ENCODE assay signal across 8 cellular contexts in genomic region chr2:199910338-199911051, GRCh38. TPM values are rescaled to one million over a fixed set of nuclear protein-coding genes. Genes with fewer than 3 reads are reported as not detected.
DNase-seq lines count a peak whose midpoint lies in the region; ATAC-seq and TF ChIP-seq lines count a peak whose summit lies in the region.

No MANE protein-coding gene starts in this region.

- H3K4me1 ChIP-seq in CD4-positive, alpha-beta memory T cell (ENCODE audit: insufficient read depth, low read length): peaks cover 32% of the 10 kb centered on the region
- peaks cover 26% of the 10 kb centered on the region for H3K4me1 ChIP-seq in KMS-11 (ENCODE audit: low read depth, poor library complexity, severe bottlenecking)

- H3K27ac Mint-ChIP-seq in CD4-positive, alpha-beta memory T cell: peak overlapping the region; percentile 90 to 98 (median 97)
- peak overlapping the region; percentile 57 for H3K27ac Mint-ChIP-seq in neural crest cell (ENCODE audit: unreplicated experiment)

- TF ChIP-seq CTCF in KMS-11 (conservative IDR thresholded peaks at IDR 0.05; ENCODE audit: low read depth, low read length): no peak
- TF ChIP-seq CTCF in coronary artery (IDR thresholded peaks at IDR 0.05): no peak
- no peak for TF ChIP-seq CTCF in neural crest cell (conservative IDR thresholded peaks at IDR 0.05)

- H3K27me3 Mint-ChIP-seq in CD4-positive, alpha-beta memory T cell: peaks cover 4% of the 10 kb centered on the region in 2 donors
- H3K27me3 Mint-ChIP-seq in neural crest cell (ENCODE audit: low read depth): no peaks in the 10 kb centered on the region

- peaks cover 35% of the 10 kb centered on the region for H3K79me2 ChIP-seq in KMS-11 (ENCODE audit: insufficient read depth, low read depth)

- no peak for ATAC-seq in GM18498 (IDR thresholded peaks at IDR 0.05; ENCODE audit: unreplicated experiment)

- H4K20me1 ChIP-seq in KMS-11 (ENCODE audit: insufficient read depth): no peaks in the 10 kb centered on the region

- intact Hi-C loops in CD4-positive, alpha-beta memory T cell (cut with micrococcal nuclease): loop anchor here (1.0 to 5.0 kb wide), 2 partner anchors 47 to 59 kb away; partner anchors contain the start of genes FTCDNL1, MAIP1 and TYW5

- H3K4me3 ChIP-seq in CD4-positive, alpha-beta memory T cell (ENCODE audit: low read length in 2 of 2): peak overlapping the region; percentile 55 to 80
- H3K4me3 ChIP-seq in KMS-11 (IDR thresholded peaks at IDR 0.05; ENCODE audit: insufficient read depth, low read depth, low read length): no peak overlapping the region
- peak overlapping the region; percentile 86 for H3K4me3 ChIP-seq in coronary artery

- no peaks in the 10 kb centered on the region for H3K9me3 ChIP-seq in CD4-positive, alpha-beta memory T cell (ENCODE audit: control insufficient read depth in 1 of 2, low read length in 2 of 2)

- peak overlapping the region; percentile 87 for H3K27ac ChIP-seq in CD4-positive, alpha-beta memory T cell (ENCODE audit: low read depth, low read length)
- H3K27ac ChIP-seq in KMS-11 (peak overlapping the region; percentile 92), coronary artery (peak overlapping the region in 1 of 2 donors; percentile 95)

- H3K4me3 Mint-ChIP-seq in CD4-positive, alpha-beta memory T cell: peak overlapping the region; percentile 93 to 99 (median 96)
- H3K4me3 Mint-ChIP-seq in neural crest cell: peak overlapping the region; percentile 93

- H3K36me3 ChIP-seq in CD4-positive, alpha-beta memory T cell (ENCODE audit: insufficient read depth, low read length): no peaks in the 10 kb centered on the region
- no peaks in the 10 kb centered on the region for H3K36me3 ChIP-seq in KMS-11 (ENCODE audit: insufficient read depth)

- CTCF ChIA-PET in CD4-positive, alpha-beta memory T cell (lab: Charles Lee; ENCODE audit: partially characterized antibody): interaction anchor here (1.2 kb wide), 1 partner anchor 34 kb away, joined by 3 read pairs; no protein-coding TSS in a partner anchor

- H3K4me2 ChIP-seq in KMS-11: peak overlapping the region; percentile 79; the same call in 1 of the 2 replicates

- H3K9ac ChIP-seq in KMS-11: peak overlapping the region; percentile 91; the same call in 1 of the 2 replicates

- POLR2A ChIA-PET in CD4-positive, alpha-beta memory T cell (lab: Charles Lee; ENCODE audit: partially characterized antibody): interaction anchor here (1.1 to 1.5 kb wide), 3 partner anchors 44 to 464 kb away, joined by 3 to 5 read pairs (median 3); no protein-coding TSS in a partner anchor

- peak overlapping the region; percentile 76 for H2AFZ ChIP-seq in KMS-11 (ENCODE audit: low read depth)

- H3K36me3 Mint-ChIP-seq in CD4-positive, alpha-beta memory T cell: peaks cover 0 to 8% of the 10 kb centered on the region in 2 donors
- peaks cover 8% of the 10 kb centered on the region for H3K36me3 Mint-ChIP-seq in neural crest cell (ENCODE audit: low read depth)

- H3K9me3 Mint-ChIP-seq in CD4-positive, alpha-beta memory T cell: peaks cover 0 to 4% (median 0%) of the 10 kb centered on the region in 8 donors
- H3K9me3 Mint-ChIP-seq in neural crest cell: peaks cover 3% of the 10 kb centered on the region

- peaks cover 5% of the 10 kb centered on the region for H3K27me3 ChIP-seq in CD4-positive, alpha-beta memory T cell (ENCODE audit: insufficient read depth, low read length)
- no peaks in the 10 kb centered on the region for H3K27me3 ChIP-seq in KMS-11 (ENCODE audit: insufficient read depth, low read depth)

- DNase-seq in CD4-positive, alpha-beta memory T cell: no peak
- DNase-seq in coronary artery (ENCODE audit: low spot score): no peak
- no peak for DNase-seq in neural crest cell (ENCODE audit: low read depth, low spot score)
- no peak for DNase-seq in NCI-H510A treated with DMSO at 0.1 percent for 48 hours (lab: John Stamatoyannopoulos, UW)
- no peak for DNase-seq in effector CD8-positive, alpha-beta T cell (lab: John Stamatoyannopoulos, UW)
- DNase-seq in globus pallidus (ENCODE audit: low spot score): no peak

- peaks cover 24 to 40% (median 32%) of the 10 kb centered on the region in 4 donors for H3K4me1 Mint-ChIP-seq in CD4-positive, alpha-beta memory T cell
- peaks cover 31% of the 10 kb centered on the region for H3K4me1 Mint-ChIP-seq in neural crest cell

RNA-seq across cellular contexts. Expression of gene C2orf69, which starts 0.6 kb away (rescaled TPM):
- 10 to 100 TPM; 14.4 to 14.7 TPM for total RNA-seq in CD4-positive, alpha-beta memory T cell
- polyA plus RNA-seq in CD4-positive, alpha-beta memory T cell: 10 to 100 TPM; 13.5 to 13.9 TPM
- 16.2 and 18.0 TPM in 2 replicates for total RNA-seq in neural crest cell

RNA-seq across cellular contexts. Expression of gene TYW5, which starts 44.8 kb away (rescaled TPM):
- total RNA-seq in CD4-positive, alpha-beta memory T cell: 10 to 100 TPM; 11.0 to 11.6 TPM
- polyA plus RNA-seq in CD4-positive, alpha-beta memory T cell: 1 to 10 TPM; 4.0 to 4.7 TPM
- total RNA-seq in neural crest cell: 10.6 TPM in 2 replicates

RNA-seq across cellular contexts. Expression of gene MAIP1, which starts 44.9 kb away (rescaled TPM):
- total RNA-seq in CD4-positive, alpha-beta memory T cell: 10 to 100 TPM; 13.1 to 15.9 TPM
- 10 to 100 TPM; 12.5 to 15.9 TPM for polyA plus RNA-seq in CD4-positive, alpha-beta memory T cell
- 23.1 and 24.2 TPM in 2 replicates for total RNA-seq in neural crest cell

RNA-seq across cellular contexts. Expression of gene FTCDNL1, which starts 59.5 kb away (rescaled TPM):
- total RNA-seq in CD4-positive, alpha-beta memory T cell: 1 to 10 TPM; 1.9 to 2.3 TPM
- 1 to 10 TPM; 1.6 to 2.7 TPM for polyA plus RNA-seq in CD4-positive, alpha-beta memory T cell
- total RNA-seq in neural crest cell: 1.5 and 1.6 TPM in 2 replicates
